In the genomic region with DNA sequence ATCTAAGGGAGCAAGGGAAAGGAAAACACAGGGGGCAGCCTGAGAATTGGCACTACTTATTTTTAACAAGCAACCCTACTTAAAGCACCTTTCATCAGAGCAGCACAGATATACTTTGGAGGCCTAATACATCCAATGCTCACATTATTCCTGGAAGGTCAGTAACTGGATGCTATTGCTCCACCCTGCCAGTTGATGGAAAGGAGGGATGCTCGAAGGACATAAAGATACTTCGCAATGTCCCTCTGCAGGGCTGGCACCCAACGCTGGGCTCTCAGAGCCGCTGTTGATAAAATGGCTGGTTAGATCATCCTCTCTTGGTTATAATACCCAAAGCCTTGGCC, we compare ENCODE assay signal across 8 cellular contexts.
A peak's percentile ranks its signal among the peaks of the same experiment; 100 is the strongest.
DNase-seq lines count a peak whose midpoint lies in the region; ATAC-seq, FAIRE-seq and TF ChIP-seq lines count a peak whose summit lies in the region.
"Had no signal": no experiment of that assay in that cellular context is flagged by ENCODE, and none has a peak within 500 bp of the region (broad histone marks: within the 10 kb centered on the region; RNA-seq: fewer than 3 reads in every experiment).

No MANE protein-coding gene starts in this region.

- in situ Hi-C loops in IMR-90 (cut with MboI; ENCODE audit: low sequenced_read_pairs) = no loop called here

- peak overlapping the region; percentile 92 for H3K27ac Mint-ChIP-seq in astrocyte (ENCODE audit: unreplicated experiment)

- peak overlapping the region; percentile 43 for H3K23ac ChIP-seq in IMR-90 (ENCODE audit: low read depth, low read length)

- peaks cover 34% of the 10 kb centered on the region for H3K4me1 Mint-ChIP-seq in astrocyte (ENCODE audit: low read depth, unreplicated experiment)

- H3K14ac ChIP-seq in IMR-90 (replicated peaks; ENCODE audit: low read depth, low read length) = peak overlapping the region; percentile 73

- peak overlapping the region; percentile 91 for H2BK120ac ChIP-seq in IMR-90 (ENCODE audit: low read depth, low read length)

- H3K4me3 Mint-ChIP-seq in astrocyte (ENCODE audit: unreplicated experiment) = no peak overlapping the region

- CTCF ChIA-PET in IMR-90 (lab: Yijun Ruan, JAX) = no interaction called here

- H4K20me1 ChIP-seq in IMR-90 (ENCODE audit: insufficient read depth, low read length) = no peaks in the 10 kb centered on the region
- H4K20me1 ChIP-seq in astrocyte (ENCODE audit: insufficient read depth, low read length) = no peaks in the 10 kb centered on the region

- WGBS in IMR-90 (ENCODE audit: extremely low coverage in 2 of 2, insufficient read length in 1 of 2), 2 experiments = no CpG with 5 or more reads among the region's 4 CpGs
- 89 to 95% (median 92%) methylated on average over 4 of the region's 4 CpGs for WGBS in stomach, 5 donors

- H2AK5ac ChIP-seq in IMR-90 (ENCODE audit: low read depth, low read length) = peak overlapping the region; percentile 73

- H3K27me3 Mint-ChIP-seq in astrocyte (ENCODE audit: low read depth, unreplicated experiment) = no peaks in the 10 kb centered on the region

- H3K9ac ChIP-seq in IMR-90 (ENCODE audit: low read depth, low read length) = no peak overlapping the region
- H3K9ac ChIP-seq in astrocyte (ENCODE audit: low read length) = no peak overlapping the region

- H4K8ac ChIP-seq in IMR-90 (ENCODE audit: low read depth in 2 of 2, low read length in 2 of 2) = peak overlapping the region; percentile 25 to 84; a peak in 3 of 4 replicates

- H3K4me2 ChIP-seq in IMR-90 (ENCODE audit: low read depth, low read length) (peak overlapping the region; percentile 41; the same call in 1 of the 2 replicates), astrocyte (ENCODE audit: low read length) (peak overlapping the region; percentile 51)

- TF ChIP-seq POLR2A in IMR-90 (IDR thresholded peaks at IDR 0.05; ENCODE audit: low read depth, low read length) (no peak), stomach (IDR thresholded peaks at IDR 0.05) (no peak)

- H3K36me3 Mint-ChIP-seq in astrocyte (ENCODE audit: low read depth, unreplicated experiment) = peaks cover 6% of the 10 kb centered on the region

- dilution Hi-C loops in IMR-90 (cut with HindIII; ENCODE audit: low sequenced_read_pairs, unreplicated experiment) = no loop called here

- peak overlapping the region; percentile 21 for H2AFZ ChIP-seq in IMR-90 (replicated peaks; ENCODE audit: low read length, poor library complexity)
- H2AFZ ChIP-seq in astrocyte (ENCODE audit: low read depth, low read length) = no peak overlapping the region

- H3K27ac ChIP-seq in IMR-90 (ENCODE audit: insufficient read depth, low read length) (peak overlapping the region; percentile 68), astrocyte (ENCODE audit: low read depth, low read length) (peak overlapping the region; percentile 40), left lung (peak overlapping the region; percentile 62 to 82), stomach (peak overlapping the region; percentile 51 to 84 (median 74))

- H3K27me3 ChIP-seq in IMR-90 (ENCODE audit: control insufficient read depth, insufficient read depth, low read length) (no peaks in the 10 kb centered on the region), astrocyte (ENCODE audit: insufficient read depth, low read length) (no peaks in the 10 kb centered on the region), left lung (no peaks in the 10 kb centered on the region), stomach (no peaks in the 10 kb centered on the region)

- intact Hi-C loops in IMR-90 (cut with micrococcal nuclease) = loop anchor here (2.0 kb wide), 1 partner anchor 77 kb away; no protein-coding TSS in a partner anchor
- intact Hi-C loops in left lung (cut with DNase I) = no loop called here
- intact Hi-C loops in stomach (cut with DNase I; ENCODE audit: low total_unique reads) = no loop called here

- no peaks in the 10 kb centered on the region for H3K79me1 ChIP-seq in IMR-90 (ENCODE audit: low read depth in 1 of 2, low read length in 2 of 2)

- TF ChIP-seq EP300 in stomach (IDR thresholded peaks at IDR 0.05) = no peak

- peak overlapping the region; percentile 78 for H2BK5ac ChIP-seq in IMR-90 (ENCODE audit: low read depth, low read length, poor library complexity, severe bottlenecking)

- H3K4me3 ChIP-seq in IMR-90 (ENCODE audit: insufficient read depth, low read depth, low read length) (no peak overlapping the region), astrocyte (ENCODE audit: insufficient read depth, low read depth, low read length) (peak overlapping the region; percentile 10), left lung (no peak overlapping the region), stomach (no peak overlapping the region)

- peak overlapping the region; percentile 77 for H4K91ac ChIP-seq in IMR-90 (ENCODE audit: insufficient read depth, low read depth, low read length)

- H3K18ac ChIP-seq in IMR-90 (ENCODE audit: low read depth, low read length) = peak overlapping the region; percentile 59

- no TSS peak for BruUV-seq in IMR-90 (replicated peaks; lab: Mats Ljungman, UMichigan)

- H3K4me1 ChIP-seq in IMR-90 (ENCODE audit: control insufficient read depth, insufficient read depth, low read length) (peaks cover 13% of the 10 kb centered on the region), astrocyte (ENCODE audit: insufficient read depth, low read length) (peaks cover 18% of the 10 kb centered on the region), left lung (peaks cover 8 to 23% of the 10 kb centered on the region in 2 donors), stomach (peaks cover 13 to 27% (median 18%) of the 10 kb centered on the region in 4 donors)

- no peaks in the 10 kb centered on the region for H3K36me3 ChIP-seq in IMR-90 (ENCODE audit: control insufficient read depth, insufficient read depth, low read length)
- no peaks in the 10 kb centered on the region for H3K36me3 ChIP-seq in astrocyte (ENCODE audit: insufficient read depth, low read length)
- no peaks in the 10 kb centered on the region for H3K36me3 ChIP-seq in left lung
- no peaks in the 10 kb centered on the region for H3K36me3 ChIP-seq in stomach

- TF ChIP-seq CTCF in IMR-90 (conservative IDR thresholded peaks at IDR 0.05; ENCODE audit: low read depth, low read length) = no peak
- TF ChIP-seq CTCF in astrocyte (IDR thresholded peaks at IDR 0.05; ENCODE audit: insufficient read depth, low read depth, low read length) = no peak
- no peak for TF ChIP-seq CTCF in left lung (IDR thresholded peaks at IDR 0.05)
- TF ChIP-seq CTCF in stomach (IDR thresholded peaks at IDR 0.05) = no peak

- TF ChIP-seq RAD21 in IMR-90 (IDR thresholded peaks at IDR 0.05; ENCODE audit: low read length) = no peak

- peak overlapping the region; percentile 90; the same call in 2 of the 3 replicates for H2BK15ac ChIP-seq in IMR-90 (ENCODE audit: low read depth, low read length)

- H2BK20ac ChIP-seq in IMR-90 (ENCODE audit: low read depth, low read length) = peak overlapping the region; percentile 94

- no peak overlapping the region for H2AK9ac ChIP-seq in IMR-90 (replicated peaks; ENCODE audit: low read depth, low read length, poor library complexity)

- H3K56ac ChIP-seq in IMR-90 (ENCODE audit: extremely low read depth, insufficient read depth, low read length) = peak overlapping the region; percentile 51

- peaks cover 3% of the 10 kb centered on the region for H3K9me3 Mint-ChIP-seq in astrocyte (ENCODE audit: unreplicated experiment)

- peaks cover 4% of the 10 kb centered on the region; the same call in 1 of the 2 replicates for H3K9me1 ChIP-seq in IMR-90 (ENCODE audit: insufficient read depth, low read length)

- ATAC-seq in IMR-90 (ENCODE audit: low read depth) (peak; percentile 27), left lung (peak; percentile 14), HG02798 (IDR thresholded peaks at IDR 0.05; ENCODE audit: poor library complexity, unreplicated experiment) (no peak), HG02981 (IDR thresholded peaks at IDR 0.05; ENCODE audit: unreplicated experiment) (no peak), GM19324 (IDR thresholded peaks at IDR 0.05; ENCODE audit: low FRiP score, unreplicated experiment) (no peak)

- H4K5ac ChIP-seq in IMR-90 (ENCODE audit: low read depth, low read length) = peak overlapping the region; percentile 84

- FAIRE-seq in astrocyte (lab: Jason Lieb, UNC) = no peak

- no peaks in the 10 kb centered on the region for H3K9me3 ChIP-seq in IMR-90 (ENCODE audit: control insufficient read depth, insufficient read depth, low read length)
- H3K9me3 ChIP-seq in astrocyte (ENCODE audit: insufficient read depth, low read depth, low read length) = no peaks in the 10 kb centered on the region
- H3K9me3 ChIP-seq in left lung = no peaks in the 10 kb centered on the region
- no peaks in the 10 kb centered on the region for H3K9me3 ChIP-seq in stomach

- DNase-seq in IMR-90 (no peak), astrocyte (ENCODE audit: low read depth) (no peak), left lung (peak in 1 of 2 donors; percentile 13), stomach (no peak)
- DNase-seq: NCI-H524 treated with DMSO at 0.1 percent for 48 hours had no signal

- POLR2A ChIA-PET in IMR-90 (lab: Charles Lee; ENCODE audit: unreplicated experiment) = no interaction called here

- peak overlapping the region; percentile 93 for H3K4ac ChIP-seq in IMR-90 (ENCODE audit: low read depth, low read length)

- no peaks in the 10 kb centered on the region for H3K79me2 ChIP-seq in astrocyte (ENCODE audit: insufficient read depth, low read length)

TF ChIP-seq in IMR-90, 13 proteins besides CTCF, POLR2A, EP300 and RAD21 (continues in another document):
- TF ChIP-seq MAFK (IDR thresholded peaks at IDR 0.05; ENCODE audit: low read depth, low read length) = no peak
- TF ChIP-seq SMC3 (IDR thresholded peaks at IDR 0.05; ENCODE audit: low read depth, low read length) = no peak
- no peak for TF ChIP-seq CEBPB (IDR thresholded peaks at IDR 0.05; ENCODE audit: low read depth, low read length)
- no peak for TF ChIP-seq RCOR1 (IDR thresholded peaks at IDR 0.05; ENCODE audit: insufficient replicate concordance, low read length)
- no peak for TF ChIP-seq MAZ (IDR thresholded peaks at IDR 0.05; ENCODE audit: borderline replicate concordance, low read depth, low read length)
- TF ChIP-seq, protein P1, sequence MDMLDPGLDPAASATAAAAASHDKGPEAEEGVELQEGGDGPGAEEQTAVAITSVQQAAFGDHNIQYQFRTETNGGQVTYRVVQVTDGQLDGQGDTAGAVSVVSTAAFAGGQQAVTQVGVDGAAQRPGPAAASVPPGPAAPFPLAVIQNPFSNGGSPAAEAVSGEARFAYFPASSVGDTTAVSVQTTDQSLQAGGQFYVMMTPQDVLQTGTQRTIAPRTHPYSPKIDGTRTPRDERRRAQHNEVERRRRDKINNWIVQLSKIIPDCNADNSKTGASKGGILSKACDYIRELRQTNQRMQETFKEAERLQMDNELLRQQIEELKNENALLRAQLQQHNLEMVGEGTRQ (IDR thresholded peaks at IDR 0.05; ENCODE audit: low read depth, low read length) = no peak

Comparison
In these comparisons a context has a peak if more than half of its experiments do, and no peak if none do; other contexts are left out.
1. ATAC-seq: peak in IMR-90 (single experiment) and left lung (single experiment); none in HG02798 (single experiment), HG02981 (single experiment) and GM19324 (single experiment).
2. Peak in every context shown above with its lines, with median percentiles within 50 percentile points of each other: H3K27ac ChIP-seq.